Comparison of ENCODE assay signal across 9 cellular contexts in the genomic region with DNA sequence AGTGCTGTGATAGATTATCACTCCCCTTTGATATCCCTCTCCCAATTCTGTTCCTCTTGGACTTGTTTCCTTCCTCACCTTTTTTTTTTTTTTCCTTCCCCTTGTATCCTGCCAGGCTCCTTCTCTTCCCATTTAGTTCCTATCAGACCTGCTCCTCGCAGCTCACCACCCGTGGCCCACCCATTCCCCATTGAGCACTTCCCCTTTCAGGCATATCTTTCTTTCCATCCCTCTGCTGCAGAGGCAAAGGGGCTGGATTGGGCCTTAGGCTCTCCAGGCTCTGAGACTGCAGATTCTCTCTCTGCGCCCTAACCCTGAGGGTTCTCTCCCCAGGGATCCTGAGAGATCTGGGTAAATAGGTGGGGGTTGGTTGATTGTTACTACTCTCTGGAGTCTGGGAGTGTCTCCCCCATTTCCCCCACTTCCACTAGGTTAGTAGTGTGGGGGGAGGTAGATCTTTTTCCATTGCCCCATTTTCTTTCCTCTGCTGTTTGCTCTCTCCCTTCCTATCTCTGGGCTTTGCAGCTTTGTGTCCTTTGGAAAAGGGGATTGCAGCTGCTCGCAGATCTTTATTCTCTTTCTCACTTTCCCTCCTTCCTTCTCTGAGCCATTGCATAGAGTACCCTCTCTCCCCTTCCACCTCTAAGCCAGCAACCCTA. TPM values are rescaled to one million over a fixed set of nuclear protein-coding genes. Genes with fewer than 3 reads are reported as not detected.
DNase-seq lines count a peak whose midpoint lies in the region; TF ChIP-seq lines count a peak whose summit lies in the region.
"Had no signal": no experiment of that assay in that cellular context is flagged by ENCODE, and none has a peak within 500 bp of the region (broad histone marks: within the 10 kb centered on the region; RNA-seq: fewer than 3 reads in every experiment).

No MANE protein-coding gene starts in this region.

- no peak overlapping the region for H3K4me3 Mint-ChIP-seq in mesothelial cell of epicardium
- H3K4me3 Mint-ChIP-seq: activated B cell treated with CpG ODN at 0.5 μM for 24 hours had no signal

- no peaks in the 10 kb centered on the region for H3K9me3 Mint-ChIP-seq in mesothelial cell of epicardium
- H3K9me3 Mint-ChIP-seq: activated B cell treated with CpG ODN at 0.5 μM for 24 hours had no signal

- peak overlapping the region; percentile 30 to 49 for H3K9ac ChIP-seq in duodenal mucosa (ENCODE audit: low read depth in 1 of 2, low read length in 2 of 2)

- WGBS in ovary, 3 donors = 39 to 45% (median 39%) methylated on average over 4 of the region's 4 CpGs

- H3K36me3 ChIP-seq in duodenal mucosa (ENCODE audit: control insufficient read depth in 1 of 2, insufficient read depth in 2 of 2, low read length in 2 of 2) (peaks cover 0 to 2% of the 10 kb centered on the region in 2 donors), ovary (no peaks in the 10 kb centered on the region)

- intact Hi-C loops in ovary (cut with DNase I) = loop anchor here in 3 of 4 donors (5.0 kb wide), 2 partner anchors 114 to 129 kb away; no protein-coding TSS in a partner anchor

- H3K4me1 ChIP-seq in duodenal mucosa (ENCODE audit: control insufficient read depth in 1 of 2, insufficient read depth in 2 of 2, low read length in 2 of 2) (peaks cover 45 to 46% of the 10 kb centered on the region in 2 donors), ovary (ENCODE audit: insufficient read depth) (peaks cover 13% of the 10 kb centered on the region)

- peak; percentile 36 to 55 for DNase-seq in Kasumi-1 (lab: John Stamatoyannopoulos, UW)
- no peak for DNase-seq in ovary
- DNase-seq in mesothelial cell of epicardium (ENCODE audit: low spot score in 2 of 2, unreplicated experiment in 2 of 2) = no peak
- DNase-seq in NCI-H146 treated with DMSO at 0.1 percent for 48 hours (lab: John Stamatoyannopoulos, UW; ENCODE audit: unreplicated experiment) = no peak
- DNase-seq in HuH-7 (ENCODE audit: low spot score) = no peak
- DNase-seq in OCI-M2 (lab: John Stamatoyannopoulos, UW; ENCODE audit: unreplicated experiment) = no peak
- DNase-seq: activated B cell treated with CpG ODN at 0.5 μM for 24 hours had no signal

- no peaks in the 10 kb centered on the region for H3K27me3 ChIP-seq in duodenal mucosa (ENCODE audit: control insufficient read depth in 1 of 2, insufficient read depth in 2 of 2, low read length in 2 of 2)
- no peaks in the 10 kb centered on the region for H3K27me3 ChIP-seq in ovary

- no peaks in the 10 kb centered on the region for H3K27me3 Mint-ChIP-seq in mesothelial cell of epicardium (ENCODE audit: low read depth)
- H3K27me3 Mint-ChIP-seq: activated B cell treated with CpG ODN at 0.5 μM for 24 hours had no signal

- H3K4me1 Mint-ChIP-seq in mesothelial cell of epicardium = peaks cover 23% of the 10 kb centered on the region

- no peak for TF ChIP-seq POLR2A in ovary (IDR thresholded peaks at IDR 0.05)

- TF ChIP-seq CTCF in C4-2B (conservative IDR thresholded peaks at IDR 0.05) = no peak
- no peak for TF ChIP-seq CTCF in ovary (IDR thresholded peaks at IDR 0.05)
- TF ChIP-seq CTCF in mesothelial cell of epicardium (IDR thresholded peaks at IDR 0.05; ENCODE audit: unreplicated experiment) = no peak

- no peaks in the 10 kb centered on the region for H3K36me3 Mint-ChIP-seq in mesothelial cell of epicardium

- no peak for TF ChIP-seq EP300 in ovary (IDR thresholded peaks at IDR 0.05)

- no peaks in the 10 kb centered on the region for H3K9me3 ChIP-seq in duodenal mucosa (ENCODE audit: control insufficient read depth in 1 of 2, low read length in 2 of 2)
- no peaks in the 10 kb centered on the region for H3K9me3 ChIP-seq in ovary

- H3K27ac Mint-ChIP-seq in mesothelial cell of epicardium = no peak overlapping the region
- H3K27ac Mint-ChIP-seq: activated B cell treated with CpG ODN at 0.5 μM for 24 hours had no signal

- H3K27ac ChIP-seq in C4-2B = peak overlapping the region; percentile 97
- H3K27ac ChIP-seq in duodenal mucosa (ENCODE audit: low read depth, low read length) = no peak overlapping the region
- H3K27ac ChIP-seq in ovary = peak overlapping the region in 1 of 2 donors; percentile 7

- H3K4me3 ChIP-seq in duodenal mucosa (ENCODE audit: low read depth in 1 of 2, low read length in 2 of 2) = peak overlapping the region; percentile 72 to 88
- peak overlapping the region; percentile 59 for H3K4me3 ChIP-seq in ovary

RNA-seq across cellular contexts. Expression of a gene that starts 2.3 kb away (rescaled TPM):
- total RNA-seq in ovary (10 to 100 TPM; 20.9 to 74.8 (median 51.2) TPM), mesothelial cell of epicardium (74.9 to 77.9 TPM (median 77.4 TPM) in 3 replicates)
- polyA plus RNA-seq in ovary = 10 to 100 TPM; 23.1 to 32.5 TPM

RNA-seq across cellular contexts. Expression of a gene that starts 12.5 kb away (rescaled TPM):
- 10 to 100 TPM; 39.9 to 86.3 (median 57.0) TPM for total RNA-seq in ovary
- 10 to 100 TPM; 57.0 to 78.2 TPM for polyA plus RNA-seq in ovary
- 97.5 to 109 TPM (median 107 TPM) in 3 replicates for total RNA-seq in mesothelial cell of epicardium

Comparison
In these comparisons a context has a peak if more than half of its experiments do, and no peak if none do; other contexts are left out.
1. DNase-seq: peak in Kasumi-1 (2 of 2); none in ovary (0 of 5), mesothelial cell of epicardium (0 of 2), NCI-H146 treated with DMSO at 0.1 percent for 48 hours (single experiment), HuH-7 (single experiment) and OCI-M2 (single experiment).